In genomic region chr17:71080937-71081336, GRCh38 we compare ENCODE assay signal across 27 cellular contexts.
"Had no signal": no experiment of that assay in that cellular context is flagged by ENCODE, and none has a peak within 500 bp of the region (broad histone marks: within the 10 kb centered on the region; RNA-seq: fewer than 3 reads in every experiment).

No MANE protein-coding gene starts in this region.

- H3K4me3 ChIP-seq: adrenal gland, ascending aorta, gastrocnemius medialis, left lung, lung, sigmoid colon, smooth muscle cell, transverse colon had no signal

- H3K4me1 ChIP-seq: adrenal gland, ascending aorta, gastrocnemius medialis, left lung, sigmoid colon, transverse colon had no signal

- DNase-seq: activated CD4-positive, alpha-beta T cell treated with anti-CD3 and anti-CD28 coated beads for 4 hours; activated CD4-positive, alpha-beta T cell treated with anti-CD3 and anti-CD28 coated beads, Interleukin-2, amount 50 U/mL, for 48 hours; activated CD4-positive, CD25-positive, alpha-beta regulatory T cell; activated CD8-positive, alpha-beta memory T cell treated with anti-CD3 and anti-CD28 coated beads, Interleukin-2, amount 50 U/mL, for 48 hours; activated naive CD4-positive, alpha-beta T cell; activated T-cell treated with anti-CD3 and anti-CD28 coated beads, Interleukin-2, amount 50 U/mL, for 4 hours; adrenal gland; brain microvascular endothelial cell; caudate nucleus; effector CD8-positive, alpha-beta T cell; gastrocnemius medialis; head of caudate nucleus; hypothalamus; immature natural killer cell; kidney glomerular epithelial cell; left lung; naive thymus-derived CD4-positive, alpha-beta T cell; occipital lobe; posterior cingulate gyrus; sigmoid colon; stimulated activated CD4-positive, alpha-beta T cell treated with anti-CD3 and anti-CD28 coated beads, Interleukin-2, amount 100 ng/mL, for 48 hours; stimulated activated CD8-positive, alpha-beta memory T cell treated with anti-CD3 and anti-CD28 coated beads, Interleukin-4, amount 100 ng/mL, for 48 hours; stimulated activated naive B cell treated with anti-CD40 and anti-IgM and Interleukin-4, amounts not matched to agents 10 μg/mL and 1 μg/mL and 100 μg/mL, for 72 hours; transverse colon had no signal

- ATAC-seq: activated T-cell treated with anti-CD3 and anti-CD28 coated beads, Interleukin-2, amount 50 U/mL, for 4 hours; gastrocnemius medialis; left lung; naive thymus-derived CD4-positive, alpha-beta T cell; stimulated activated naive B cell treated with anti-CD40 and anti-IgM and Interleukin-4, amounts not matched to agents 10 μg/mL and 1 μg/mL and 100 μg/mL, for 72 hours had no signal

- H3K27me3 ChIP-seq: adrenal gland, ascending aorta, brain microvascular endothelial cell, gastrocnemius medialis, left lung, sigmoid colon, transverse colon had no signal

- H3K36me3 ChIP-seq: adrenal gland, ascending aorta, brain microvascular endothelial cell, gastrocnemius medialis, left lung, sigmoid colon, transverse colon had no signal

- H3K9me3 ChIP-seq: adrenal gland, ascending aorta, gastrocnemius medialis, left lung, sigmoid colon, transverse colon had no signal

- H3K27ac ChIP-seq: adrenal gland, ascending aorta, brain microvascular endothelial cell, gastrocnemius medialis, left lung, sigmoid colon, transverse colon had no signal
